In the genomic region with DNA sequence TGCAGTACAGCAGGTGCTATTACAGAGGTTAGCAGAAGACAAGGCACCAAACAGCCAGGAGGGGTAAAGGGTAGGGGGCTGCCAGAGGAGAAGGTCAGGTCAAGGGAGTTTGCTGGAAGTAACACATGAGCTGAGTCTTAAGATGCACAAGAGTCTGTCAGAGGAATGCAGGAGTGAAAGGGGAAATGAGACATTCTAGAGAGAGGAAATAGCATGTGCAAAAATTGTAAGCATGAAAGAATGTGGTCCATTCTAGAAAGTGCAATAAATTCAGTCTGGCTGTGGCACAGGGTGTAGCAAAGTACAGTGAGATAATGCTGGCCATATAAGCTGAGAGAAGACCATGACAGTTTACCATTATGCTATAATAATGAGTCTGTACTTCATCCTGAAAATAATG, we compare ENCODE assay signal across 13 cellular contexts. TPM values are rescaled to one million over a fixed set of nuclear protein-coding genes. Genes with fewer than 3 reads are reported as not detected.
DNase-seq lines count a peak whose midpoint lies in the region; ATAC-seq and TF ChIP-seq lines count a peak whose summit lies in the region.
"Had no signal": no experiment of that assay in that cellular context is flagged by ENCODE, and none has a peak within 500 bp of the region (broad histone marks: within the 10 kb centered on the region; RNA-seq: fewer than 3 reads in every experiment).

No MANE protein-coding gene starts in this region.

- H3K9ac ChIP-seq in adipocyte (ENCODE audit: low read length): no peak overlapping the region

- H2AFZ ChIP-seq in osteoblast (ENCODE audit: low read length): no peak overlapping the region

- no peak for TF ChIP-seq CTCF in osteoblast (IDR thresholded peaks at IDR 0.05; ENCODE audit: extremely low read depth, low read depth, low read length)

- DNase-seq in GM04503 (ENCODE audit: low read depth) (peak; percentile 58), adipocyte (ENCODE audit: low read depth) (peak; percentile 21), pons (ENCODE audit: low spot score) (peak; percentile 5), dedifferentiated amniotic fluid mesenchymal stem cell (ENCODE audit: extremely low spot score) (no peak), osteoblast (ENCODE audit: insufficient read length, low spot score, missing footprints) (no peak), NCI-H345 (lab: John Stamatoyannopoulos, UW) (no peak)
- DNase-seq: activated T-cell treated with anti-CD3 and anti-CD28 coated beads, Interleukin-2, amount 50 U/mL, for 48 hours; dorsolateral prefrontal cortex; MG63; NCI-H82; nephron progenitor cell; stimulated activated naive CD8-positive, alpha-beta T cell treated with anti-CD3 and anti-CD28 coated beads, Interleukin-15, amount 100 ng/mL, for 72 hours had no signal

- H3K79me2 ChIP-seq in osteoblast (ENCODE audit: insufficient read depth, low read length): no peaks in the 10 kb centered on the region

- no peaks in the 10 kb centered on the region for H4K20me1 ChIP-seq in osteoblast (ENCODE audit: insufficient read depth, low read length)

- H3K4me3 ChIP-seq in adipocyte (ENCODE audit: low read length) (no peak overlapping the region), osteoblast (ENCODE audit: insufficient read depth, low read length) (no peak overlapping the region)
- H3K4me3 ChIP-seq: dorsolateral prefrontal cortex, MG63 had no signal

- H3K36me3 ChIP-seq in adipocyte (ENCODE audit: control insufficient read depth, insufficient read depth, low read length, severe bottlenecking) (peaks cover 61% of the 10 kb centered on the region), osteoblast (ENCODE audit: insufficient read depth, low read length) (peaks cover 40% of the 10 kb centered on the region)

- H3K27ac ChIP-seq in osteoblast (ENCODE audit: low read depth, low read length): no peak overlapping the region
- H3K27ac ChIP-seq: dorsolateral prefrontal cortex had no signal

- H3K4me1 ChIP-seq in adipocyte (ENCODE audit: control insufficient read depth, insufficient read depth, low read length) (peaks cover 7% of the 10 kb centered on the region), osteoblast (ENCODE audit: insufficient read depth, low read length) (peaks cover 2% of the 10 kb centered on the region)

- H3K9me3 ChIP-seq in adipocyte (ENCODE audit: control insufficient read depth, low read length) (no peaks in the 10 kb centered on the region), osteoblast (ENCODE audit: low read depth, low read length) (no peaks in the 10 kb centered on the region)
- H3K9me3 ChIP-seq: MG63 had no signal

- H3K27me3 ChIP-seq in adipocyte (replicated peaks; ENCODE audit: control insufficient read depth, insufficient read depth, low read length) (no peaks in the 10 kb centered on the region), osteoblast (ENCODE audit: insufficient read depth, low read length) (no peaks in the 10 kb centered on the region)
- H3K27me3 ChIP-seq: dorsolateral prefrontal cortex, MG63 had no signal

- ATAC-seq in HG03159 (IDR thresholded peaks at IDR 0.05; ENCODE audit: unreplicated experiment): peak; percentile 62
- ATAC-seq: stimulated activated naive CD8-positive, alpha-beta T cell treated with anti-CD3 and anti-CD28 coated beads, Interleukin-15, amount 100 ng/mL, for 72 hours had no signal

- H3K4me2 ChIP-seq in osteoblast (ENCODE audit: insufficient read depth, low read length): no peak overlapping the region

RNA-seq across cellular contexts. Expression of a gene that starts 6.6 kb away (rescaled TPM):
- total RNA-seq in osteoblast: 13.4 and 15.6 TPM in 2 replicates

Comparison
In these comparisons a context has a peak if more than half of its experiments do, and no peak if none do; other contexts are left out.
1. DNase-seq: peak in GM04503 (single experiment), adipocyte (single experiment) and pons (single experiment); none in dedifferentiated amniotic fluid mesenchymal stem cell (single experiment), osteoblast (single experiment) and NCI-H345 (single experiment).